22 cellular contexts compared by ENCODE assay signal in the genomic region with DNA sequence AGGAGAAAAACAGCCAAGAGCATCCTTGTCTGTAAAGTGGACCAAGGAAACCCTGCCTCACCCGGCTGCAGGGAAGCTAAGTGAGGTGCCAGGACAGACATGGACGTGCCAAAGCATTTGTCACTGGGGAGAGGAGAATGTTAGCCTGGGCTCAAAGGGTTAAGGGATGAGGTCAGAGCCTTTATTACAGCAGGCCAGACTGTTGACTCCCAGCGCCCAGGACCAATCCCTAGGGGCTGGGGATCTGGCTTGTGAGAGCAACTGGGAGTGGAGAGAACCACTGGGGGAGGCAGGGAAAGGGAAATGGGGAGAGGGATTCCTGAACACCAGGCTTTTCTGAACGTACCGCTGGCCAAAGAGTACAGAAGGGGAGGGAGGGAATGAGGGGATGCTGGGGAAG. TPM values are rescaled to one million over a fixed set of nuclear protein-coding genes. Genes with fewer than 3 reads are reported as not detected.
DNase-seq lines count a peak whose midpoint lies in the region; ATAC-seq, FAIRE-seq and TF ChIP-seq lines count a peak whose summit lies in the region.
"Had no signal": no experiment of that assay in that cellular context is flagged by ENCODE, and none has a peak within 500 bp of the region (broad histone marks: within the 10 kb centered on the region; RNA-seq: fewer than 3 reads in every experiment).

No MANE protein-coding gene starts in this region.

- WGBS in HepG2 (ENCODE audit: low lambda C conversion rate): 10% methylated on average over 5 of the region's 5 CpGs
- WGBS in right lobe of liver (ENCODE audit: insufficient coverage, low coverage, low lambda C conversion rate, missing lambda C conversion rate): 48% methylated on average over 5 of the region's 5 CpGs

- H3K79me2 ChIP-seq in HepG2 (ENCODE audit: insufficient read depth, low read length): no peaks in the 10 kb centered on the region

- no peak for DNase-seq in HepG2 (ENCODE audit: low spot score)
- no peak for DNase-seq in right lobe of liver
- no peak for DNase-seq in WTC11 (ENCODE audit: low spot score)
- peak; percentile 87 for DNase-seq in islet precursor cell
- no peak for DNase-seq in MCF 10A (ENCODE audit: unreplicated experiment)
- DNase-seq in left lung: no peak
- DNase-seq in ACHN: no peak
- DNase-seq in mucosa of gallbladder (ENCODE audit: low spot score): no peak
- DNase-seq: CD4-positive, alpha-beta memory T cell; HCEC 1CT; KG1; NCI-H1417; NCI-H187 treated with DMSO at 0.1 percent for 48 hours; NCI-H2227 treated with DMSO at 0.1 percent for 48 hours; NCI-H510A treated with DMSO at 0.1 percent for 48 hours; PC-3; SIG-M5 had no signal

- H3K27me3 Mint-ChIP-seq in WTC11 (ENCODE audit: low read depth): peaks cover 17% of the 10 kb centered on the region
- peaks cover 13% of the 10 kb centered on the region for H3K27me3 Mint-ChIP-seq in MCF 10A (ENCODE audit: insufficient read depth, unreplicated experiment)

- no peak for TF ChIP-seq POLR2A in HepG2 (IDR thresholded peaks at IDR 0.05; ENCODE audit: insufficient read depth in 1 of 2, low read depth in 2 of 2, low read length in 2 of 2)
- TF ChIP-seq POLR2A in right lobe of liver (IDR thresholded peaks at IDR 0.05): no peak

- BruUV-seq in HepG2 (replicated peaks; lab: Mats Ljungman, UMichigan) (no TSS peak), MCF 10A (replicated peaks; lab: Mats Ljungman, UMichigan) (no TSS peak)

- H3K4me3 ChIP-seq in HepG2 (replicated peaks in 1 of 3; ENCODE audit: insufficient read depth in 1 of 3, low read depth in 2 of 3, low read length in 3 of 3): no peak overlapping the region
- no peak overlapping the region for H3K4me3 ChIP-seq in right lobe of liver
- no peak overlapping the region for H3K4me3 ChIP-seq in left lung
- H3K4me3 ChIP-seq: BLaER1 had no signal

- POLR2A ChIA-PET in HepG2 (lab: Yijun Ruan, JAX): no interaction called here
- POLR2A ChIA-PET in WTC11 (lab: Charles Lee): no interaction called here
- POLR2A ChIA-PET in MCF 10A (lab: Yijun Ruan, JAX): no interaction called here

- H3K4me1 ChIP-seq in HepG2 (ENCODE audit: insufficient read depth, low read length): no peaks in the 10 kb centered on the region
- H3K4me1 ChIP-seq in right lobe of liver: peaks cover 0 to 2% (median 0%) of the 10 kb centered on the region in 4 donors
- peaks cover under 1 to 3% of the 10 kb centered on the region in 2 donors for H3K4me1 ChIP-seq in left lung

- no peak overlapping the region for H3K4me2 ChIP-seq in HepG2 (ENCODE audit: low read depth, low read length)
- H3K4me2 ChIP-seq: BLaER1 had no signal

- CTCF ChIA-PET in HepG2 (lab: Yijun Ruan, JAX; ENCODE audit: low intra/inter-chr PET ratio, low total read pairs) (no interaction called here), WTC11 (lab: Charles Lee) (interaction anchor here (0.7 to 14.1 kb wide), 4 partner anchors 10 to 117 kb away, joined by 3 to 268 read pairs (median 42); no protein-coding TSS in a partner anchor), MCF 10A (lab: Yijun Ruan, JAX) (interaction anchor here (1.0 to 11.3 kb wide), 3 partner anchors 8 to 124 kb away, joined by 3 to 111 read pairs (median 3); no protein-coding TSS in a partner anchor)

- H3K4me3 Mint-ChIP-seq in WTC11: no peak overlapping the region
- H3K4me3 Mint-ChIP-seq in MCF 10A (ENCODE audit: unreplicated experiment): no peak overlapping the region
- H3K4me3 Mint-ChIP-seq: CD4-positive, alpha-beta memory T cell had no signal

- no peak overlapping the region for H3K9ac ChIP-seq in HepG2 (ENCODE audit: insufficient read depth, low read depth, low read length)
- H3K9ac ChIP-seq: BLaER1 had no signal

- FAIRE-seq in HepG2 (lab: Jason Lieb, UNC): no peak
- FAIRE-seq: A204.1, GM12892, GM18507 had no signal

- H3K9me3 ChIP-seq in HepG2 (ENCODE audit: low read length) (no peaks in the 10 kb centered on the region), right lobe of liver (no peaks in the 10 kb centered on the region), left lung (no peaks in the 10 kb centered on the region)
- H3K9me3 ChIP-seq: BLaER1 had no signal

- intact Hi-C loops in HepG2 (cut with micrococcal nuclease; ENCODE audit: unreplicated experiment): no loop called here
- intact Hi-C loops in right lobe of liver (cut with DNase I): no loop called here
- intact Hi-C loops in MCF 10A (cut with micrococcal nuclease): no loop called here
- intact Hi-C loops in left lung (cut with DNase I): no loop called here

- H3K27ac ChIP-seq in HepG2 (ENCODE audit: extremely low read length, insufficient read depth, low read length) (no peak overlapping the region), right lobe of liver (no peak overlapping the region), left lung (no peak overlapping the region)
- H3K27ac ChIP-seq: BLaER1, RWPE1 had no signal

- no peak for TF ChIP-seq RAD21 in HepG2 (CRISPR knock-in tag; IDR thresholded peaks at IDR 0.05)

- H3K36me3 Mint-ChIP-seq in WTC11 (no peaks in the 10 kb centered on the region), MCF 10A (ENCODE audit: insufficient read depth, unreplicated experiment) (no peaks in the 10 kb centered on the region)
- H3K36me3 Mint-ChIP-seq: CD4-positive, alpha-beta memory T cell had no signal

- H2AFZ ChIP-seq in HepG2 (ENCODE audit: low read length): no peak overlapping the region

- H3K27ac Mint-ChIP-seq in WTC11: no peak overlapping the region
- H3K27ac Mint-ChIP-seq in MCF 10A (ENCODE audit: low read depth, unreplicated experiment): no peak overlapping the region
- H3K27ac Mint-ChIP-seq: CD4-positive, alpha-beta memory T cell had no signal

- in situ Hi-C loops in HepG2 (cut with HindIII; ENCODE audit: extremely low pct_ligation_motif_present, low pct_unique_long_range_greater_than_20kb) (loop anchor here (25.0 kb wide), 1 partner anchor 294 kb away; no protein-coding TSS in a partner anchor), ACHN (cut with HindIII; ENCODE audit: low pct_ligation_motif_present, low pct_unique_long_range_greater_than_20kb, low sequenced_read_pairs) (no loop called here)

- no peaks in the 10 kb centered on the region for H4K20me1 ChIP-seq in HepG2 (ENCODE audit: insufficient read depth, low read length)
- H4K20me1 ChIP-seq: BLaER1 had no signal

- TF ChIP-seq CTCF in HepG2 (CRISPR knock-in tag; IDR thresholded peaks at IDR 0.05) (no peak), right lobe of liver (IDR thresholded peaks at IDR 0.05) (no peak), WTC11 (IDR thresholded peaks at IDR 0.05) (no peak), MCF 10A (IDR thresholded peaks at IDR 0.05; ENCODE audit: unreplicated experiment) (no peak), left lung (IDR thresholded peaks at IDR 0.05) (no peak)

- ATAC-seq in HepG2: no peak
- ATAC-seq in right lobe of liver: no peak
- peak; percentile 11; the same call in 1 of the 2 replicates for ATAC-seq in WTC11
- no peak for ATAC-seq in left lung
- ATAC-seq: PC-3 had no signal

- H3K27me3 ChIP-seq in HepG2 (ENCODE audit: control insufficient read depth in 1 of 2, insufficient read depth in 2 of 2, low read length in 2 of 2) (peaks cover 10 to 34% of the 10 kb centered on the region in 2 experiments; a peak in 4 of 5 replicates), right lobe of liver (peaks cover 0 to 2% of the 10 kb centered on the region in 2 donors), left lung (peaks cover 12 to 45% of the 10 kb centered on the region in 2 donors)

- no peak for TF ChIP-seq EP300 in HepG2 (IDR thresholded peaks at IDR 0.05; ENCODE audit: low read depth in 2 of 2, low read length in 2 of 2)
- TF ChIP-seq EP300 in HepG2 (CRISPR knock-in tag; IDR thresholded peaks at IDR 0.05; ENCODE audit: borderline replicate concordance): no peak

- H3K9me3 Mint-ChIP-seq in WTC11 (no peaks in the 10 kb centered on the region), MCF 10A (ENCODE audit: unreplicated experiment) (no peaks in the 10 kb centered on the region)

- H3K4me1 Mint-ChIP-seq in WTC11 (peaks cover 20% of the 10 kb centered on the region), MCF 10A (ENCODE audit: insufficient read depth, unreplicated experiment) (peaks cover 17% of the 10 kb centered on the region)

- H3K36me3 ChIP-seq in HepG2 (replicated peaks in 1 of 2; ENCODE audit: control insufficient read depth in 1 of 2, insufficient read depth in 2 of 2, low read length in 2 of 2) (no peaks in the 10 kb centered on the region), right lobe of liver (no peaks in the 10 kb centered on the region), left lung (no peaks in the 10 kb centered on the region)
- H3K36me3 ChIP-seq: BLaER1 had no signal

RNA-seq across cellular contexts. Expression of a gene that starts 2.6 kb away (rescaled TPM):
- total RNA-seq in HepG2 (2016; rRNA removed; fragmentation: Illumina TruSeq; extraction: Trizol) (not detected in 2 replicates), right lobe of liver (not detected), WTC11 (2021) (not detected in 3 replicates), MCF 10A (2022) (not detected in 2 replicates), left lung (1 to 10 TPM; 1.2 to 2.3 TPM), mucosa of gallbladder (0.09 TPM)
- total RNA-seq in HepG2 (2016; cell fraction: cytosol; rRNA removed; fragmentation: Illumina TruSeq; extraction: Trizol; ENCODE audit: low read depth): not detected in 2 replicates
- total RNA-seq in HepG2 (2016; cell fraction: insoluble cytoplasmic fraction; rRNA removed; fragmentation: Illumina TruSeq; extraction: Trizol): not detected in 2 replicates
- not detected in 2 replicates for total RNA-seq in HepG2 (2016; cell fraction: membrane; rRNA removed; fragmentation: Illumina TruSeq; extraction: Trizol)
- total RNA-seq in HepG2 (2016; cell fraction: nucleus; rRNA removed; fragmentation: Illumina TruSeq; extraction: Trizol): not detected in 2 replicates
- polyA plus RNA-seq in HepG2 (2011; rRNA removed): not detected in 2 replicates
- not detected in 2 replicates for polyA plus RNA-seq in HepG2 (2011; cell fraction: cytosol; rRNA removed)
- polyA plus RNA-seq in HepG2 (2011; cell fraction: nucleus; rRNA removed): not detected in 2 replicates
- not detected in 2 replicates for polyA plus RNA-seq in HepG2 (2012)
- not detected in 2 replicates for polyA plus RNA-seq in HepG2 (2016; cell fraction: cytosol; fragmentation: Illumina TruSeq; extraction: Trizol; ENCODE audit: low read depth)
- not detected in 2 replicates for polyA plus RNA-seq in HepG2 (2016; cell fraction: insoluble cytoplasmic fraction; fragmentation: Illumina TruSeq; extraction: Trizol; ENCODE audit: low read depth)
- polyA plus RNA-seq in HepG2 (2016; cell fraction: membrane; fragmentation: Illumina TruSeq; extraction: Trizol; ENCODE audit: low read depth): not detected in 2 replicates
- not detected in 2 replicates for polyA plus RNA-seq in HepG2 (2016; cell fraction: nucleus; fragmentation: Illumina TruSeq; extraction: Trizol; ENCODE audit: insufficient read depth, low read depth)
- polyA minus RNA-seq in HepG2 (2011; rRNA and poly(A)+ RNA removed; ENCODE audit: low replicate concordance): 0.21 TPM in 1 of 2 replicates, not detected in the other
- polyA minus RNA-seq in HepG2 (2011; cell fraction: cytosol; rRNA and poly(A)+ RNA removed): not detected in 2 replicates
- not detected in 2 replicates for polyA minus RNA-seq in HepG2 (2011; cell fraction: nucleus; rRNA and poly(A)+ RNA removed)
- total RNA-seq: CD4-positive, alpha-beta memory T cell; PC-3 had no signal
- polyA plus RNA-seq: CD4-positive, alpha-beta memory T cell had no signal

RNA-seq across cellular contexts. Expression of a gene that starts 37.8 kb away (rescaled TPM):
- total RNA-seq in HepG2 (2016; rRNA removed; fragmentation: Illumina TruSeq; extraction: Trizol) (94.8 and 213 TPM in 2 replicates), right lobe of liver (100 to 1,000 TPM in 1 of 6 experiments, 10 to 100 TPM in 5; 39.8 to 106 (median 63.0) TPM), WTC11 (2021) (244 to 334 TPM (median 265 TPM) in 3 replicates), MCF 10A (2022) (838 and 896 TPM in 2 replicates), left lung (100 to 1,000 TPM; 131 to 228 TPM), mucosa of gallbladder (104 TPM)
- 38.0 and 39.9 TPM in 2 replicates for total RNA-seq in HepG2 (2016; cell fraction: cytosol; rRNA removed; fragmentation: Illumina TruSeq; extraction: Trizol; ENCODE audit: low read depth)
- total RNA-seq in HepG2 (2016; cell fraction: insoluble cytoplasmic fraction; rRNA removed; fragmentation: Illumina TruSeq; extraction: Trizol): 86.4 and 215 TPM in 2 replicates
- total RNA-seq in HepG2 (2016; cell fraction: membrane; rRNA removed; fragmentation: Illumina TruSeq; extraction: Trizol): 38.3 and 41.7 TPM in 2 replicates
- 205 and 227 TPM in 2 replicates for total RNA-seq in HepG2 (2016; cell fraction: nucleus; rRNA removed; fragmentation: Illumina TruSeq; extraction: Trizol)
- polyA plus RNA-seq in HepG2 (2011; rRNA removed): 225 and 226 TPM in 2 replicates
- 197 and 232 TPM in 2 replicates for polyA plus RNA-seq in HepG2 (2011; cell fraction: cytosol; rRNA removed)
- polyA plus RNA-seq in HepG2 (2011; cell fraction: nucleus; rRNA removed): 387 TPM in 2 replicates
- 155 and 209 TPM in 2 replicates for polyA plus RNA-seq in HepG2 (2012)
- 14.6 and 16.2 TPM in 2 replicates for polyA plus RNA-seq in HepG2 (2016; cell fraction: cytosol; fragmentation: Illumina TruSeq; extraction: Trizol; ENCODE audit: low read depth)
- 86.8 and 89.1 TPM in 2 replicates for polyA plus RNA-seq in HepG2 (2016; cell fraction: insoluble cytoplasmic fraction; fragmentation: Illumina TruSeq; extraction: Trizol; ENCODE audit: low read depth)
- 14.4 and 19.1 TPM in 2 replicates for polyA plus RNA-seq in HepG2 (2016; cell fraction: membrane; fragmentation: Illumina TruSeq; extraction: Trizol; ENCODE audit: low read depth)
- polyA plus RNA-seq in HepG2 (2016; cell fraction: nucleus; fragmentation: Illumina TruSeq; extraction: Trizol; ENCODE audit: insufficient read depth, low read depth): 322 and 351 TPM in 2 replicates
- 232 and 734 TPM in 2 replicates for polyA minus RNA-seq in HepG2 (2011; rRNA and poly(A)+ RNA removed; ENCODE audit: low replicate concordance)
- 189 and 204 TPM in 2 replicates for polyA minus RNA-seq in HepG2 (2011; cell fraction: cytosol; rRNA and poly(A)+ RNA removed)
- polyA minus RNA-seq in HepG2 (2011; cell fraction: nucleus; rRNA and poly(A)+ RNA removed): 166 and 194 TPM in 2 replicates
